Comparison of ENCODE assay signal across 8 cellular contexts in genomic region chr10:84193846-84194423, GRCh38. TPM values are rescaled to one million over a fixed set of nuclear protein-coding genes. Genes with fewer than 3 reads are reported as not detected.
A peak's percentile ranks its signal among the peaks of the same experiment; 100 is the strongest.
DNase-seq lines count a peak whose midpoint lies in the region; ATAC-seq and TF ChIP-seq lines count a peak whose summit lies in the region.
"Had no signal": no experiment of that assay in that cellular context is flagged by ENCODE, and none has a peak within 500 bp of the region (broad histone marks: within the 10 kb centered on the region; RNA-seq: fewer than 3 reads in every experiment).

No MANE protein-coding gene starts in this region.

- 28 to 43% (median 35%) methylated on average over 5 of the region's 5 CpGs for WGBS in spleen, 5 donors

- H3K9me2 ChIP-seq in Loucy (replicated peaks; ENCODE audit: low read depth, low read length), result no peaks in the 10 kb centered on the region

- H3K27me3 ChIP-seq in Loucy (ENCODE audit: insufficient read depth, low read length, poor library complexity, severe bottlenecking) (no peaks in the 10 kb centered on the region), left ventricle myocardium inferior (ENCODE audit: low read depth) (peaks cover 78% of the 10 kb centered on the region), spleen (replicated peaks in 1 of 7) (peaks cover 6 to 71% (median 21%) of the 10 kb centered on the region in 7 donors)

- H3K79me2 ChIP-seq in Loucy (ENCODE audit: insufficient read depth, low read length), result no peaks in the 10 kb centered on the region

- H3K27ac ChIP-seq in left ventricle myocardium inferior (replicated peaks) (no peak overlapping the region), spleen (peak overlapping the region in 2 of 8 donors; percentile 9 to 26)

- TF ChIP-seq POLR2A in spleen (IDR thresholded peaks at IDR 0.05), result no peak

- H3K36me3 ChIP-seq in Loucy (ENCODE audit: insufficient read depth, low read length) (no peaks in the 10 kb centered on the region), left ventricle myocardium inferior (no peaks in the 10 kb centered on the region), spleen (no peaks in the 10 kb centered on the region)

- peak; percentile 19 for ATAC-seq in GM19351 (IDR thresholded peaks at IDR 0.05; ENCODE audit: unreplicated experiment)
- no peak for ATAC-seq in HG02623 (IDR thresholded peaks at IDR 0.05; ENCODE audit: unreplicated experiment)

- no peak overlapping the region for H2AFZ ChIP-seq in Loucy (ENCODE audit: low read length)

- intact Hi-C loops in left ventricle myocardium inferior (cut with micrococcal nuclease), result no loop called here
- intact Hi-C loops in spleen (cut with DNase I; ENCODE audit: low total_unique reads), result no loop called here

- no peak for TF ChIP-seq CTCF in Loucy (conservative IDR thresholded peaks at IDR 0.05; ENCODE audit: low read length)
- TF ChIP-seq CTCF in left ventricle myocardium inferior (IDR thresholded peaks at IDR 0.05; ENCODE audit: borderline replicate concordance), result no peak
- TF ChIP-seq CTCF in spleen (IDR thresholded peaks at IDR 0.05 in 8 of 11, conservative IDR thresholded peaks at IDR 0.05 in 3 of 11), result no peak

- no peak for DNase-seq in left ventricle myocardium inferior
- peak; percentile 54 for DNase-seq in spleen
- DNase-seq in cerebellar cortex (ENCODE audit: low spot score), result no peak
- DNase-seq in NCI-H187 treated with DMSO at 0.1 percent for 48 hours (lab: John Stamatoyannopoulos, UW), result no peak

- peak overlapping the region; percentile 30 for H3K4me3 ChIP-seq in Loucy (ENCODE audit: low read length, poor library complexity, severe bottlenecking)
- H3K4me3 ChIP-seq in left ventricle myocardium inferior, result peak overlapping the region; percentile 66
- peak overlapping the region; percentile 17 to 67 (median 43) for H3K4me3 ChIP-seq in spleen

- peaks cover 6% of the 10 kb centered on the region for H3K4me1 ChIP-seq in Loucy (ENCODE audit: insufficient read depth, low read length, poor library complexity, severe bottlenecking)
- peaks cover 30% of the 10 kb centered on the region for H3K4me1 ChIP-seq in left ventricle myocardium inferior
- peaks cover 0 to 32% (median 19%) of the 10 kb centered on the region in 6 donors for H3K4me1 ChIP-seq in spleen

- no peaks in the 10 kb centered on the region for H3F3A ChIP-seq in Loucy (ENCODE audit: low read depth)

- no peaks in the 10 kb centered on the region for H3K9me3 ChIP-seq in Loucy (ENCODE audit: insufficient read depth, low read depth, low read length)
- no peaks in the 10 kb centered on the region for H3K9me3 ChIP-seq in left ventricle myocardium inferior (replicated peaks)
- H3K9me3 ChIP-seq in spleen, result no peaks in the 10 kb centered on the region

- no peaks in the 10 kb centered on the region for H4K20me1 ChIP-seq in Loucy (ENCODE audit: insufficient read depth, low read length, poor library complexity, severe bottlenecking)

- no peak overlapping the region for H3K9ac ChIP-seq in Loucy (ENCODE audit: low read depth, low read length, poor library complexity, severe bottlenecking)

- peak overlapping the region; percentile 9 for H3K4me2 ChIP-seq in Loucy (ENCODE audit: low read depth, low read length, poor library complexity, severe bottlenecking)

RNA-seq across cellular contexts. Expression of gene CDHR1, which starts 0.4 kb away (rescaled TPM):
- total RNA-seq in left ventricle myocardium inferior (0.41 TPM), spleen (10 to 100 TPM in 1 of 7 donors, 1 to 10 TPM in 6; 2.5 to 10.6 (median 7.3) TPM)
- polyA plus RNA-seq in spleen, result 1 to 10 TPM in 2 of 3 donors, under 1 TPM in 1; 0.53 to 2.2 (median 2.1) TPM

RNA-seq across cellular contexts. Expression of gene GPR15LG, which starts 20.3 kb away (rescaled TPM):
- total RNA-seq in left ventricle myocardium inferior (not detected), spleen (not detected)
- under 1 TPM in 1 of 3 donors, not detected in 2; 0.16 TPM for polyA plus RNA-seq in spleen
- total RNA-seq: NCI-H460 had no signal

RNA-seq across cellular contexts. Expression of gene LRIT2, which starts 31.4 kb away (rescaled TPM):
- total RNA-seq in left ventricle myocardium inferior, result not detected
- total RNA-seq in spleen, result not detected
- not detected for polyA plus RNA-seq in spleen
- total RNA-seq: NCI-H460 had no signal

RNA-seq across cellular contexts. Expression of gene LRIT1, which starts 47.4 kb away (rescaled TPM):
- total RNA-seq in left ventricle myocardium inferior (not detected), spleen (not detected)
- polyA plus RNA-seq in spleen, result not detected
- total RNA-seq: NCI-H460 had no signal

RNA-seq across cellular contexts. Expression of gene RGR, which starts 50.9 kb away (rescaled TPM):
- total RNA-seq in left ventricle myocardium inferior (0.19 TPM), spleen (not detected)
- not detected for polyA plus RNA-seq in spleen
- total RNA-seq: NCI-H460 had no signal
